ENCODE assay signal across 1 cellular context in the genomic region with DNA sequence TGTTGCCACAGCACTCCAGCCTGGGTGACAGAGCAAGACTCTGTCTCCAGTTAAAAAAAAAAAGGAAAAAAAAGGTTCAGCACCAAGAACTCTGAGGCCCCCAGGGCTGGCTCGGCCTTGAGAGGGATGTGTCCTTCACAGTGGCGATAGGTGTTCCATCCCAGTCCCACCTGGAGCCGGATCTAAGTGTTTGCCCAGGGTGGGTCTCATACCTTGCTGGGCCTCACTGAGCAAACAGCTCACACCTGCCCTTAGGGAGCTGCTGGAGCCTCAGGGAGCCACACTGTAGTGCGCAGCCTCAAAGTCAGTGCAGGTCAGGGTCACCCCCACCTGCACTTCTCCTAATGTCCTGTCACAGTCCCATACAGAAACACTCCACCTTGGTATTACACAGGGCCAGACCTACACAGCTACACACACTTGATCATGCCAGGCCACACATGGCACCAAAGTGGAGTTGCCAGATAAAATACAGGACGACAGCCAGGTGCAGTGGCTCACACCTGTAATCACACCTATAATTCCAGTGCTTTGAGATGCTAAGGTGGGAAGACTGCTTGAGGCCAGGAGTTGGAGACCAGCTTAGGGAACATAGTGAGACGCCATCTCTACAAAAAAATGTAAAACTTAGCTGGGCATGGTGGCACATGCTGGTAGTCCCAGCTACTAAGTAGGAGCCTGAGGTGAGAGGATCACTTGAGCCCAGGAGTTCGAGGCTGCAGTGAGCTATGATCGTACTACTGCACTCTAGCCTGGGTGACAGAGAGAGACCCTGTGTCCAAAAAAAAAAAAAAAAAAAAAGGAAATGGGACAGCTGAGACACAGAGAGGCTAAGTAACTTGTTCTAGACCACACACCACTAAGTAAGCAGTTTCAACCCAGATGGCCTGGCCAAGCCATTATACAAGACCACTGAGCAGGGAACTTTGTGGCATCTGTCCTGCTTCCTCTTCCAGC.
TF ChIP-seq lines count a peak whose summit lies in the region.

No MANE protein-coding gene starts in this region.

TF ChIP-seq in WTC11, 78 proteins besides CTCF, POLR2A, EP300 and RAD21 (continued from another document):
- TF ChIP-seq, protein P1, sequence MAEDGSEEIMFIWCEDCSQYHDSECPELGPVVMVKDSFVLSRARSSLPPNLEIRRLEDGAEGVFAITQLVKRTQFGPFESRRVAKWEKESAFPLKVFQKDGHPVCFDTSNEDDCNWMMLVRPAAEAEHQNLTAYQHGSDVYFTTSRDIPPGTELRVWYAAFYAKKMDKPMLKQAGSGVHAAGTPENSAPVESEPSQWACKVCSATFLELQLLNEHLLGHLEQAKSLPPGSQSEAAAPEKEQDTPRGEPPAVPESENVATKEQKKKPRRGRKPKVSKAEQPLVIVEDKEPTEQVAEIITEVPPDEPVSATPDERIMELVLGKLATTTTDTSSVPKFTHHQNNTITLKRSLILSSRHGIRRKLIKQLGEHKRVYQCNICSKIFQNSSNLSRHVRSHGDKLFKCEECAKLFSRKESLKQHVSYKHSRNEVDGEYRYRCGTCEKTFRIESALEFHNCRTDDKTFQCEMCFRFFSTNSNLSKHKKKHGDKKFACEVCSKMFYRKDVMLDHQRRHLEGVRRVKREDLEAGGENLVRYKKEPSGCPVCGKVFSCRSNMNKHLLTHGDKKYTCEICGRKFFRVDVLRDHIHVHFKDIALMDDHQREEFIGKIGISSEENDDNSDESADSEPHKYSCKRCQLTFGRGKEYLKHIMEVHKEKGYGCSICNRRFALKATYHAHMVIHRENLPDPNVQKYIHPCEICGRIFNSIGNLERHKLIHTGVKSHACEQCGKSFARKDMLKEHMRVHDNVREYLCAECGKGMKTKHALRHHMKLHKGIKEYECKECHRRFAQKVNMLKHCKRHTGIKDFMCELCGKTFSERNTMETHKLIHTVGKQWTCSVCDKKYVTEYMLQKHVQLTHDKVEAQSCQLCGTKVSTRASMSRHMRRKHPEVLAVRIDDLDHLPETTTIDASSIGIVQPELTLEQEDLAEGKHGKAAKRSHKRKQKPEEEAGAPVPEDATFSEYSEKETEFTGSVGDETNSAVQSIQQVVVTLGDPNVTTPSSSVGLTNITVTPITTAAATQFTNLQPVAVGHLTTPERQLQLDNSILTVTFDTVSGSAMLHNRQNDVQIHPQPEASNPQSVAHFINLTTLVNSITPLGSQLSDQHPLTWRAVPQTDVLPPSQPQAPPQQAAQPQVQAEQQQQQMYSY (CRISPR knock-in tag; IDR thresholded peaks at IDR 0.05) = no peak
- TF ChIP-seq ZNF416 (CRISPR knock-in tag; IDR thresholded peaks at IDR 0.05) (no peak), OVOL2 (CRISPR knock-in tag; IDR thresholded peaks at IDR 0.05; ENCODE audit: borderline replicate concordance) (no peak)
